In the genomic region with DNA sequence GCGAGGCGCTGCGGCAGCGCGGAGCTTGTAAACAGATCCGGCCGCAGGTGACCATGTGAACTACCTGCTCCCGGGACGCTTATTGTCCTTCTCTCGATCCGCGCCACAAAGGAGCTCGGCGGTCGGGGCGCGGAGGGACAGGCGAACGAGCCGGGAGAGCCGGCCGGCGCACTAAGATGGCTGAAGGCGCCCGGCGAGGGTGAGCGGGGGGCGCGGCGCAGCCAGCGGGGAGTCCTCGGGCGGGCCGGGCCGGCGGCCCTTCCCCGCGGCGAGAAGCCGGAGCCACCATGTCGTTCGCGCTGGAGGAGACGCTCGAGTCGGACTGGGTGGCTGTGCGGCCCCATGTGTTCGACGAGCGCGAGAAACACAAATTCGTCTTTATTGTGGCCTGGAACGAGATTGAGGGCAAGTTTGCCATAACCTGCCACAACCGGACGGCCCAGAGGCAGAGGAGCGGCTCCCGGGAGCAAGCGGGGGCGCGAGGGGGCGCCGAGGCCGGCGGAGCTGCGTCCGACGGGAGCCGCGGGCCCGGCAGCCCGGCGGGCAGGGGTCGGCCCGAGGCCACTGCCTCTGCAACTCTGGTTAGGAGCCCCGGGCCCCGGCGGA, we compare ENCODE assay signal across 8 cellular contexts.
DNase-seq lines count a peak whose midpoint lies in the region; ATAC-seq and TF ChIP-seq lines count a peak whose summit lies in the region.

No MANE protein-coding gene starts in this region.

- H3K27me3 ChIP-seq in brain microvascular endothelial cell (replicated peaks): no peaks in the 10 kb centered on the region

- H3K27ac ChIP-seq in SK-N-MC (no peak overlapping the region), brain microvascular endothelial cell (peak overlapping the region; percentile 65)

- H3K36me3 ChIP-seq in SK-N-MC (ENCODE audit: insufficient read depth, low read length): no peaks in the 10 kb centered on the region
- no peaks in the 10 kb centered on the region for H3K36me3 ChIP-seq in brain microvascular endothelial cell (replicated peaks)

- H3K9ac ChIP-seq in SK-N-MC (ENCODE audit: insufficient read length): peak overlapping the region; percentile 87

- in situ Hi-C loops in brain microvascular endothelial cell (cut with HindIII; ENCODE audit: low pct_ligation_motif_present, low sequenced_read_pairs): no loop called here

- no peak for TF ChIP-seq CTCF in AG10803 (conservative IDR thresholded peaks at IDR 0.05; ENCODE audit: low read length)
- TF ChIP-seq CTCF in brain microvascular endothelial cell (IDR thresholded peaks at IDR 0.05; ENCODE audit: low read depth, low read length, missing control alignments): no peak

- no peaks in the 10 kb centered on the region for H3K9me3 ChIP-seq in SK-N-MC (ENCODE audit: low read depth, low read length)

- peak; percentile 22 for DNase-seq in AG10803 (ENCODE audit: low read depth)
- no peak for DNase-seq in SK-N-MC (ENCODE audit: low read depth, low spot score)
- no peak for DNase-seq in brain microvascular endothelial cell
- DNase-seq in inferior parietal cortex (ENCODE audit: extremely low spot score): peak; percentile 15
- DNase-seq in stimulated activated CD4-positive, alpha-beta T cell treated with anti-CD3 and anti-CD28 coated beads, Interleukin-1b, Interleukin-23, amount 100 ng/mL, for 4 hours (ENCODE audit: low read depth in 2 of 2): peak; percentile 3 to 29
- DNase-seq in NCI-H1436 treated with DMSO at 0.1 percent for 48 hours (lab: John Stamatoyannopoulos, UW): no peak

- ATAC-seq in GM18873 (IDR thresholded peaks at IDR 0.05; ENCODE audit: low FRiP score, unreplicated experiment): peak; percentile 23
- peak; percentile 12 for ATAC-seq in HG03103 (IDR thresholded peaks at IDR 0.05; ENCODE audit: low read depth, unreplicated experiment)

- H3K4me3 ChIP-seq in AG10803 (ENCODE audit: low read length): peak overlapping the region; percentile 86
- peak overlapping the region; percentile 99 for H3K4me3 ChIP-seq in SK-N-MC
- H3K4me3 ChIP-seq in brain microvascular endothelial cell (ENCODE audit: low read depth, low read length): peak overlapping the region; percentile 76

Comparison
In these comparisons a context has a peak if more than half of its experiments do, and no peak if none do; other contexts are left out.
1. DNase-seq: peak in AG10803 (single experiment), inferior parietal cortex (single experiment) and stimulated activated CD4-positive, alpha-beta T cell treated with anti-CD3 and anti-CD28 coated beads, Interleukin-1b, Interleukin-23, amount 100 ng/mL, for 4 hours (2 of 2); none in SK-N-MC (single experiment), brain microvascular endothelial cell (single experiment) and NCI-H1436 treated with DMSO at 0.1 percent for 48 hours (single experiment).
2. Peak in every context shown above with its lines, with median percentiles within 50 percentile points of each other: H3K4me3 ChIP-seq.